ENCODE assay signal across 14 cellular contexts in genomic region chr6:74967821-74968220, GRCh38.
DNase-seq lines count a peak whose midpoint lies in the region; ATAC-seq and TF ChIP-seq lines count a peak whose summit lies in the region.
"Had no signal": no experiment of that assay in that cellular context is flagged by ENCODE, and none has a peak within 500 bp of the region (broad histone marks: within the 10 kb centered on the region; RNA-seq: fewer than 3 reads in every experiment).

No MANE protein-coding gene starts in this region.

- H3K27me3 ChIP-seq in upper lobe of right lung (no peaks in the 10 kb centered on the region), thyroid gland (no peaks in the 10 kb centered on the region)
- H3K27me3 ChIP-seq: BLaER1 had no signal

- no peak for TF ChIP-seq POLR2A in thyroid gland (IDR thresholded peaks at IDR 0.05)

- TF ChIP-seq CTCF in epithelial cell of esophagus (IDR thresholded peaks at IDR 0.05; ENCODE audit: insufficient read depth, low read depth, low read length, missing control alignments) (no peak), upper lobe of right lung (IDR thresholded peaks at IDR 0.05) (no peak), thyroid gland (IDR thresholded peaks at IDR 0.05) (no peak)

- in situ Hi-C loops in SK-MEL-5 (cut with HindIII; ENCODE audit: low pct_unique_long_range_greater_than_20kb, low sequenced_read_pairs): no loop called here

- H3K4me1 ChIP-seq in upper lobe of right lung (no peaks in the 10 kb centered on the region), thyroid gland (no peaks in the 10 kb centered on the region)
- H3K4me1 ChIP-seq: BLaER1 had no signal

- H3K4me3 ChIP-seq in epithelial cell of esophagus (ENCODE audit: low read length) (no peak overlapping the region), upper lobe of right lung (no peak overlapping the region), thyroid gland (replicated peaks in 1 of 3) (no peak overlapping the region)
- H3K4me3 ChIP-seq: BLaER1 had no signal

- no peaks in the 10 kb centered on the region for H3K9me3 ChIP-seq in upper lobe of right lung
- H3K9me3 ChIP-seq in thyroid gland: no peaks in the 10 kb centered on the region

- intact Hi-C loops in upper lobe of right lung (cut with DNase I): no loop called here
- intact Hi-C loops in thyroid gland (cut with DNase I): no loop called here

- WGBS in thyroid gland, 2 donors: 90 to 92% methylated on average over 1 of the region's 1 CpG

- H3K27ac ChIP-seq in upper lobe of right lung (no peak overlapping the region), thyroid gland (no peak overlapping the region)
- H3K27ac ChIP-seq: BLaER1 had no signal

- ATAC-seq in upper lobe of right lung (peak; percentile 27), HG03196 (IDR thresholded peaks at IDR 0.05; ENCODE audit: unreplicated experiment) (no peak)

- DNase-seq in Kasumi-1 (lab: John Stamatoyannopoulos, UW) (peak; percentile 23 to 31), SK-MEL-5 (ENCODE audit: low read depth, low spot score) (peak; percentile 37), epithelial cell of esophagus (ENCODE audit: low read depth) (peak; percentile 17), upper lobe of right lung (no peak), thyroid gland (no peak)
- no peak for DNase-seq in activated naive CD4-positive, alpha-beta T cell treated with anti-CD3 and anti-CD28 coated beads, Interleukin-2, amount 50 U/mL, for 16 hours
- DNase-seq: NCI-H1092 treated with DMSO at 0.1 percent for 48 hours, NCI-H187, NCI-H2171, NCI-H446 treated with DMSO at 0.1 percent for 48 hours, NCI-H748 treated with DMSO at 0.1 percent for 48 hours, SHP77 had no signal

- no peaks in the 10 kb centered on the region for H3K36me3 ChIP-seq in upper lobe of right lung
- H3K36me3 ChIP-seq in thyroid gland: no peaks in the 10 kb centered on the region
- H3K36me3 ChIP-seq: BLaER1 had no signal

Comparison
In these comparisons a context has a peak if more than half of its experiments do, and no peak if none do; other contexts are left out.
1. DNase-seq: peak in Kasumi-1 (2 of 2), SK-MEL-5 (single experiment) and epithelial cell of esophagus (single experiment); none in upper lobe of right lung (single experiment), thyroid gland (0 of 2) and activated naive CD4-positive, alpha-beta T cell treated with anti-CD3 and anti-CD28 coated beads, Interleukin-2, amount 50 U/mL, for 16 hours (single experiment).